8 cellular contexts compared by ENCODE assay signal in genomic region chr11:68373810-68374501, GRCh38.
DNase-seq lines count a peak whose midpoint lies in the region; ATAC-seq and TF ChIP-seq lines count a peak whose summit lies in the region.

No MANE protein-coding gene starts in this region.

- H3K9me3 Mint-ChIP-seq in T-helper 2 cell treated with Interferon-gamma antibody and Interleukin-4, amounts not matched to agents 5 μg/mL and 100 μg/mL, for 36 hours, result no peaks in the 10 kb centered on the region

- no peak overlapping the region for H3K14ac ChIP-seq in neuronal stem cell (ENCODE audit: low read length)

- no CpG with 5 or more reads among the region's 33 CpGs for WGBS in neuronal stem cell (ENCODE audit: extremely low coverage in 2 of 2, insufficient read length in 2 of 2, insufficient replicate concordance in 1 of 2), 2 donors

- no peaks in the 10 kb centered on the region for H3K27me3 ChIP-seq in neuronal stem cell (ENCODE audit: control insufficient read depth in 3 of 3, insufficient read depth in 3 of 3, low read depth in 1 of 3, low read length in 3 of 3)

- H2AFZ ChIP-seq in neuronal stem cell (ENCODE audit: low read length), result peak overlapping the region; percentile 30

- no peak overlapping the region for H2AK5ac ChIP-seq in neuronal stem cell (ENCODE audit: low read depth, low read length)

- H3K4me1 ChIP-seq in neuronal stem cell (ENCODE audit: control insufficient read depth in 2 of 2, insufficient read depth in 1 of 2, low read depth in 1 of 2, low read length in 2 of 2), result peaks cover 16% of the 10 kb centered on the region in 2 donors

- no peaks in the 10 kb centered on the region for H3K9me3 ChIP-seq in neuronal stem cell (replicated peaks in 1 of 2; ENCODE audit: control insufficient read depth in 2 of 2, insufficient read depth in 1 of 2, low read depth in 1 of 2, low read length in 2 of 2)

- H2BK15ac ChIP-seq in neuronal stem cell (ENCODE audit: low read length), result no peak overlapping the region

- H3K4ac ChIP-seq in neuronal stem cell (ENCODE audit: low read length), result no peak overlapping the region

- H3K27ac ChIP-seq in neuronal stem cell (replicated peaks; ENCODE audit: low read length), result no peak overlapping the region

- no peak overlapping the region for H3K4me2 ChIP-seq in neuronal stem cell (ENCODE audit: insufficient read depth, low read length, poor library complexity, severe bottlenecking)

- no peak overlapping the region for H3K23ac ChIP-seq in neuronal stem cell (ENCODE audit: low read depth, low read length, poor library complexity)

- peaks cover 10 to 15% of the 10 kb centered on the region in 2 donors for H3K36me3 ChIP-seq in neuronal stem cell (replicated peaks in 1 of 2; ENCODE audit: control insufficient read depth in 2 of 2, insufficient read depth in 2 of 2, low read length in 2 of 2)

- H3K36me3 Mint-ChIP-seq in T-helper 2 cell treated with Interferon-gamma antibody and Interleukin-4, amounts not matched to agents 5 μg/mL and 100 μg/mL, for 36 hours (ENCODE audit: low read depth), result no peaks in the 10 kb centered on the region

- peaks cover 2% of the 10 kb centered on the region for H3K27me3 Mint-ChIP-seq in T-helper 2 cell treated with Interferon-gamma antibody and Interleukin-4, amounts not matched to agents 5 μg/mL and 100 μg/mL, for 36 hours (ENCODE audit: low read depth)

- DNase-seq in AG20443 (ENCODE audit: low spot score), result peak; percentile 54
- DNase-seq in NCI-H82 treated with DMSO at 0.1 percent for 48 hours (lab: John Stamatoyannopoulos, UW; ENCODE audit: unreplicated experiment), result peak; percentile 65
- peak; percentile 51 for DNase-seq in fibroblast of mammary gland (ENCODE audit: low read depth)
- no peak for DNase-seq in neuronal stem cell (ENCODE audit: low spot score)
- no peak for DNase-seq in T-helper 2 cell treated with Interferon-gamma antibody and Interleukin-4, amounts not matched to agents 5 μg/mL and 100 μg/mL, for 36 hours (ENCODE audit: low spot score)
- DNase-seq in amniotic stem cell (lab: John Stamatoyannopoulos, UW), result no peak

- H3K4me3 ChIP-seq in fibroblast of mammary gland (ENCODE audit: control insufficient read depth, low read depth, low read length) (no peak overlapping the region), neuronal stem cell (ENCODE audit: low read length in 2 of 2) (no peak overlapping the region)

- ATAC-seq in GM21526 (IDR thresholded peaks at IDR 0.05; ENCODE audit: low FRiP score, unreplicated experiment) (no peak), HG02981 (IDR thresholded peaks at IDR 0.05; ENCODE audit: unreplicated experiment) (no peak)

- no peak for TF ChIP-seq CTCF in fibroblast of mammary gland (conservative IDR thresholded peaks at IDR 0.05; ENCODE audit: control insufficient read depth, insufficient read depth, low read depth, low read length)

- H4K91ac ChIP-seq in neuronal stem cell (ENCODE audit: low read depth, low read length, poor library complexity), result no peak overlapping the region

- no peak overlapping the region for H2BK120ac ChIP-seq in neuronal stem cell (ENCODE audit: low read depth, low read length)

- H3K27ac Mint-ChIP-seq in T-helper 2 cell treated with Interferon-gamma antibody and Interleukin-4, amounts not matched to agents 5 μg/mL and 100 μg/mL, for 36 hours, result no peak overlapping the region

- no peak overlapping the region for H2BK5ac ChIP-seq in neuronal stem cell (ENCODE audit: low read length)

- H3K4me3 Mint-ChIP-seq in T-helper 2 cell treated with Interferon-gamma antibody and Interleukin-4, amounts not matched to agents 5 μg/mL and 100 μg/mL, for 36 hours, result no peak overlapping the region

- H3K4me1 Mint-ChIP-seq in T-helper 2 cell treated with Interferon-gamma antibody and Interleukin-4, amounts not matched to agents 5 μg/mL and 100 μg/mL, for 36 hours (ENCODE audit: low read depth), result no peaks in the 10 kb centered on the region

- peaks cover 6% of the 10 kb centered on the region for H3K79me1 ChIP-seq in neuronal stem cell (ENCODE audit: low read depth, low read length)

- H2BK12ac ChIP-seq in neuronal stem cell (ENCODE audit: low read length), result no peak overlapping the region

- no peak overlapping the region for H4K8ac ChIP-seq in neuronal stem cell (ENCODE audit: low read depth, low read length)

- H3K9ac ChIP-seq in neuronal stem cell (ENCODE audit: low read depth, low read length, poor library complexity), result peak overlapping the region; percentile 67

- H3K18ac ChIP-seq in neuronal stem cell (ENCODE audit: low read length), result peak overlapping the region; percentile 48

Comparison
In these comparisons a context has a peak if more than half of its experiments do, and no peak if none do; other contexts are left out.
1. DNase-seq: peak in AG20443 (single experiment), NCI-H82 treated with DMSO at 0.1 percent for 48 hours (single experiment) and fibroblast of mammary gland (single experiment); none in neuronal stem cell (single experiment), T-helper 2 cell treated with Interferon-gamma antibody and Interleukin-4, amounts not matched to agents 5 μg/mL and 100 μg/mL, for 36 hours (single experiment) and amniotic stem cell (single experiment).